In the genomic region with DNA sequence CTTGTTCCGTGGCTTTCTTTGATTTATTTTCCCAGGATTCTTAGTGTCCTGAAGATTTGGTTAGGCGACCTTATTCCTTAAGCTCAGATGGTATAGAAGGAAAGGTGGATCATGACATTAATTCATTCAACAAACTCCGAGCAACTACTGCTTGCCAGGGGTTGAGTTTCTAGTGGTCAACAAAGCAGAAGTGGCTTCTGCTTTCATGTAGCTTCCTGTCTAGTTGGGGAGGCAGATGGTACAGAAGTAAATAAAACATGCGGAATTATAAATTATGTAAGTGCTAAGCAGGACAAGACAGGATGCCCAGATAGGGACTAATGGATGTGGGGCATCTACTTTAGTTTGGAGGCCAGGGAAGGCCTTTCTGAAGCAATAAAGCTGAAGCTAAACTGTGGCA, we compare ENCODE assay signal across 1 cellular context.
TF ChIP-seq lines count a peak whose summit lies in the region.

No MANE protein-coding gene starts in this region.

TF ChIP-seq in GM12878, 131 proteins besides CTCF, POLR2A, EP300 and RAD21:
- TF ChIP-seq E2F8 (IDR thresholded peaks at IDR 0.05; ENCODE audit: low read depth, partially characterized antibody) (no peak), SKIL (IDR thresholded peaks at IDR 0.05; ENCODE audit: low read depth, poor library complexity, severe bottlenecking) (no peak), SPI1 (IDR thresholded peaks at IDR 0.05; ENCODE audit: borderline replicate concordance, insufficient read depth, low read depth, low read length) (peak; percentile 46; the same call in 1 of the 2 replicates), SRF (IDR thresholded peaks at IDR 0.05; ENCODE audit: low read depth in 2 of 2, low read length in 2 of 2) (no peak)
- TF ChIP-seq, protein P1, sequence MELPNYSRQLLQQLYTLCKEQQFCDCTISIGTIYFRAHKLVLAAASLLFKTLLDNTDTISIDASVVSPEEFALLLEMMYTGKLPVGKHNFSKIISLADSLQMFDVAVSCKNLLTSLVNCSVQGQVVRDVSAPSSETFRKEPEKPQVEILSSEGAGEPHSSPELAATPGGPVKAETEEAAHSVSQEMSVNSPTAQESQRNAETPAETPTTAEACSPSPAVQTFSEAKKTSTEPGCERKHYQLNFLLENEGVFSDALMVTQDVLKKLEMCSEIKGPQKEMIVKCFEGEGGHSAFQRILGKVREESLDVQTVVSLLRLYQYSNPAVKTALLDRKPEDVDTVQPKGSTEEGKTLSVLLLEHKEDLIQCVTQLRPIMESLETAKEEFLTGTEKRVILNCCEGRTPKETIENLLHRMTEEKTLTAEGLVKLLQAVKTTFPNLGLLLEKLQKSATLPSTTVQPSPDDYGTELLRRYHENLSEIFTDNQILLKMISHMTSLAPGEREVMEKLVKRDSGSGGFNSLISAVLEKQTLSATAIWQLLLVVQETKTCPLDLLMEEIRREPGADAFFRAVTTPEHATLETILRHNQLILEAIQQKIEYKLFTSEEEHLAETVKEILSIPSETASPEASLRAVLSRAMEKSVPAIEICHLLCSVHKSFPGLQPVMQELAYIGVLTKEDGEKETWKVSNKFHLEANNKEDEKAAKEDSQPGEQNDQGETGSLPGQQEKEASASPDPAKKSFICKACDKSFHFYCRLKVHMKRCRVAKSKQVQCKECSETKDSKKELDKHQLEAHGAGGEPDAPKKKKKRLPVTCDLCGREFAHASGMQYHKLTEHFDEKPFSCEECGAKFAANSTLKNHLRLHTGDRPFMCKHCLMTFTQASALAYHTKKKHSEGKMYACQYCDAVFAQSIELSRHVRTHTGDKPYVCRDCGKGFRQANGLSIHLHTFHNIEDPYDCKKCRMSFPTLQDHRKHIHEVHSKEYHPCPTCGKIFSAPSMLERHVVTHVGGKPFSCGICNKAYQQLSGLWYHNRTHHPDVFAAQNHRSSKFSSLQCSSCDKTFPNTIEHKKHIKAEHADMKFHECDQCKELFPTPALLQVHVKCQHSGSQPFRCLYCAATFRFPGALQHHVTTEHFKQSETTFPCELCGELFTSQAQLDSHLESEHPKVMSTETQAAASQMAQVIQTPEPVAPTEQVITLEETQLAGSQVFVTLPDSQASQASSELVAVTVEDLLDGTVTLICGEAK (IDR thresholded peaks at IDR 0.05; ENCODE audit: borderline replicate concordance), result no peak
